ENCODE assay signal across 18 cellular contexts in the genomic region with DNA sequence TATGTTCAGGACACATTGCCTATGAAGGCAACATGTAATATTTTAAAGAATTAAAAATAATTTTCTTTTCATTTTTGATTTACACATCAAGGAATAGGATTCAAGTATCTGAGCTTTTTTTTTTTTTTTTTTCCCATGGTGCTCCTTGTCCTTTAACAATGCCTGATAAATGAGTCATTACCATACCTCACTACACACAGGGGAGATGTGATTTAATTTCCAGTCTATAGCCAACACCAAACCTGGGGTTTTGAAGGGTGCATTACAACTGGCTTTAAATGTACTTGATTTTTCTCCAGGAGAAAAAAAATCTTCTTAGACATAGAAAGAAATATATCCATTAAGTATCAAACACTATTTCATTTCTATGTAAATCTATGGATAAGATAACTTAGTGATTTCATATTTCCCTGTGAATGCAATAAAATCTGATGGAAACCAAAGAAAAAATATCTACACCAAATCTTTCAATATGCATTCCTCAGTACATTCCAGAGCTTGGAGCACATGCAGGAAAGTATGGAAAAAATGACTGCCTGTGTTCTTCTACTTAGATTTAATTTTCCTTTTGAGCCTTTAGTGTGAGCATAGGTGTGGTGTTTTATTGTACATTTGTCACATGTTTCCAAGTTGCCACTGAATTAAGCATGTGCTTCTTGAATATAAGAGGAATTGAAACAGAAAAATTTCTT.
A peak's percentile ranks its signal among the peaks of the same experiment; 100 is the strongest.
DNase-seq lines count a peak whose midpoint lies in the region; ATAC-seq, FAIRE-seq and TF ChIP-seq lines count a peak whose summit lies in the region.
"Had no signal": no experiment of that assay in that cellular context is flagged by ENCODE, and none has a peak within 500 bp of the region (broad histone marks: within the 10 kb centered on the region; RNA-seq: fewer than 3 reads in every experiment).

No MANE protein-coding gene starts in this region.

- intact Hi-C loops in HepG2 (cut with micrococcal nuclease; ENCODE audit: unreplicated experiment) (no loop called here), right lobe of liver (cut with DNase I) (no loop called here), psoas muscle (cut with DNase I) (no loop called here)

- no peak for FAIRE-seq in HepG2 (lab: Jason Lieb, UNC)
- FAIRE-seq: A549 had no signal

- no peak overlapping the region for H3K4me2 ChIP-seq in HepG2 (ENCODE audit: low read depth, low read length)
- H3K4me2 ChIP-seq: A549, GM23338 had no signal

- no peak overlapping the region for H3K4me3 ChIP-seq in HepG2 (replicated peaks in 1 of 3; ENCODE audit: insufficient read depth in 1 of 3, low read depth in 2 of 3, low read length in 3 of 3)
- H3K4me3 ChIP-seq in right lobe of liver = no peak overlapping the region
- no peak overlapping the region for H3K4me3 ChIP-seq in adipocyte (ENCODE audit: low read length)
- no peak overlapping the region for H3K4me3 ChIP-seq in fibroblast of the aortic adventitia (ENCODE audit: low read depth, low read length)
- H3K4me3 ChIP-seq in psoas muscle = no peak overlapping the region
- H3K4me3 ChIP-seq: A549, GM23338 had no signal

- H3K79me2 ChIP-seq in HepG2 (ENCODE audit: insufficient read depth, low read length) = no peaks in the 10 kb centered on the region

- TF ChIP-seq RAD21 in HepG2 (CRISPR knock-in tag; IDR thresholded peaks at IDR 0.05) = no peak

- POLR2A ChIA-PET in HepG2 (lab: Yijun Ruan, JAX) = no interaction called here

- H3K4me1 ChIP-seq in HepG2 (ENCODE audit: insufficient read depth, low read length) (no peaks in the 10 kb centered on the region), right lobe of liver (no peaks in the 10 kb centered on the region), adipocyte (ENCODE audit: control insufficient read depth, insufficient read depth, low read length) (peaks cover 21% of the 10 kb centered on the region), psoas muscle (no peaks in the 10 kb centered on the region)
- H3K4me1 ChIP-seq: A549 had no signal

- TF ChIP-seq CTCF in HepG2 (CRISPR knock-in tag; IDR thresholded peaks at IDR 0.05) (no peak), right lobe of liver (IDR thresholded peaks at IDR 0.05) (no peak), fibroblast of the aortic adventitia (IDR thresholded peaks at IDR 0.05; ENCODE audit: insufficient read depth, low read length) (no peak), psoas muscle (IDR thresholded peaks at IDR 0.05) (no peak)

- TF ChIP-seq POLR2A in HepG2 (IDR thresholded peaks at IDR 0.05; ENCODE audit: insufficient read depth in 1 of 2, low read depth in 2 of 2, low read length in 2 of 2) = no peak
- no peak for TF ChIP-seq POLR2A in right lobe of liver (IDR thresholded peaks at IDR 0.05)

- H3K27me3 ChIP-seq in HepG2 (ENCODE audit: control insufficient read depth in 1 of 2, insufficient read depth in 2 of 2, low read length in 2 of 2) (no peaks in the 10 kb centered on the region), right lobe of liver (no peaks in the 10 kb centered on the region), adipocyte (replicated peaks; ENCODE audit: control insufficient read depth, insufficient read depth, low read length) (no peaks in the 10 kb centered on the region), psoas muscle (ENCODE audit: insufficient read depth in 3 of 3, low read length in 2 of 3) (no peaks in the 10 kb centered on the region)

- no peaks in the 10 kb centered on the region for H4K20me1 ChIP-seq in HepG2 (ENCODE audit: insufficient read depth, low read length)

- CTCF ChIA-PET in HepG2 (lab: Yijun Ruan, JAX; ENCODE audit: low intra/inter-chr PET ratio, low total read pairs) = no interaction called here

- H3K27ac ChIP-seq in HepG2 (ENCODE audit: extremely low read length, insufficient read depth, low read length) (no peak overlapping the region), right lobe of liver (no peak overlapping the region), psoas muscle (no peak overlapping the region)
- H3K27ac ChIP-seq: A549 had no signal

- TF ChIP-seq EP300 in HepG2 (IDR thresholded peaks at IDR 0.05; ENCODE audit: low read depth in 2 of 2, low read length in 2 of 2) = no peak
- TF ChIP-seq EP300 in HepG2 (CRISPR knock-in tag; IDR thresholded peaks at IDR 0.05; ENCODE audit: borderline replicate concordance) = no peak

- peaks cover 23% of the 10 kb centered on the region; the same call in 1 of the 2 replicates for H3K9me3 ChIP-seq in HepG2 (ENCODE audit: low read length)
- no peaks in the 10 kb centered on the region for H3K9me3 ChIP-seq in right lobe of liver
- H3K9me3 ChIP-seq in adipocyte (ENCODE audit: control insufficient read depth, low read length) = no peaks in the 10 kb centered on the region
- no peaks in the 10 kb centered on the region for H3K9me3 ChIP-seq in psoas muscle
- H3K9me3 ChIP-seq: A549 had no signal

- in situ Hi-C loops in HepG2 (cut with HindIII; ENCODE audit: extremely low pct_ligation_motif_present, low pct_unique_long_range_greater_than_20kb) = no loop called here

- H3K36me3 ChIP-seq in HepG2 (replicated peaks in 1 of 2; ENCODE audit: control insufficient read depth in 1 of 2, insufficient read depth in 2 of 2, low read length in 2 of 2) (no peaks in the 10 kb centered on the region), right lobe of liver (no peaks in the 10 kb centered on the region), adipocyte (ENCODE audit: control insufficient read depth, insufficient read depth, low read length, severe bottlenecking) (no peaks in the 10 kb centered on the region), psoas muscle (ENCODE audit: insufficient read depth in 1 of 2, low read depth in 1 of 2) (no peaks in the 10 kb centered on the region)

- DNase-seq in HepG2 (ENCODE audit: low spot score) (no peak), right lobe of liver (no peak), adipocyte (ENCODE audit: low read depth) (peak; percentile 61), fibroblast of the aortic adventitia (ENCODE audit: low read depth) (peak; percentile 63), Ammon's horn (ENCODE audit: low spot score) (no peak), DMS53 treated with DMSO at 0.1 percent for 48 hours (lab: John Stamatoyannopoulos, UW; ENCODE audit: unreplicated experiment) (no peak), psoas muscle (no peak)
- DNase-seq: activated naive CD4-positive, alpha-beta T cell; central memory CD4-positive, alpha-beta T cell; Kasumi-1; NCI-H1436 treated with DMSO at 0.1 percent for 48 hours; NCI-H446 treated with DMSO at 0.1 percent for 48 hours; OCI-M1; stimulated activated naive CD4-positive, alpha-beta T cell had no signal

- no TSS peak for BruUV-seq in HepG2 (replicated peaks; lab: Mats Ljungman, UMichigan)

- ATAC-seq in HepG2 (no peak), right lobe of liver (no peak), HG02970 (IDR thresholded peaks at IDR 0.05; ENCODE audit: low FRiP score, unreplicated experiment) (no peak), psoas muscle (no peak)
- ATAC-seq: A549, GM23338, WTC11 had no signal

- no peak overlapping the region for H2AFZ ChIP-seq in HepG2 (ENCODE audit: low read length)
- H2AFZ ChIP-seq: GM23338 had no signal

- H3K9ac ChIP-seq in HepG2 (ENCODE audit: insufficient read depth, low read depth, low read length) (no peak overlapping the region), adipocyte (ENCODE audit: low read length) (peak overlapping the region; percentile 2)

TF ChIP-seq in HepG2, 621 proteins besides CTCF, POLR2A, EP300 and RAD21:
- TF ChIP-seq LCORL (IDR thresholded peaks at IDR 0.05) (no peak), LCORL (CRISPR knock-in tag; IDR thresholded peaks at IDR 0.05) (no peak), MNT (IDR thresholded peaks at IDR 0.05) (peak; percentile 63)
TF ChIP-seq in HepG2: peak in this region for 1.

Comparison
In these comparisons a context has a peak if more than half of its experiments do, and no peak if none do; other contexts are left out.
1. DNase-seq: peak in adipocyte (single experiment) and fibroblast of the aortic adventitia (single experiment); none in HepG2 (single experiment), right lobe of liver (0 of 3), Ammon's horn (single experiment), DMS53 treated with DMSO at 0.1 percent for 48 hours (single experiment) and psoas muscle (0 of 2).